In the genomic region with DNA sequence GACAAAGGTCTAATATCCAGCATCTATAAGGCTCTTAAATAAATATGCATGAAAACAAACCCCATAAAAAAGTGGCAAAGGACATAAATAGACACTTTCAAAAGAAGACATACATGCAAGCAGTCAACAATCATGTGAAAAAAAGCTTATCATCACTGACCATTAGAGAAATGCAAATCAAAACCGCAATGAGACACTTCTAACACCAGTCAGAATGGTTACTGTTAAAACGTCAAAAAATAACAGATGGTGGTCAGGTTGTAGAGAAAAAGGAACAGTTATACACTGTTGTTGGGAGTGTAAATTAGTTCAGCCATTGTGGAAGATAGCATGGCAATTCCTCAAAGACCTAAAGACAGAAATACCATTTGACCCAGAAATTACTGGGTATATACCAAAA, we compare ENCODE assay signal across 1 cellular context.
TF ChIP-seq lines count a peak whose summit lies in the region.

No MANE protein-coding gene starts in this region.

TF ChIP-seq in K562, 482 proteins besides CTCF, POLR2A, EP300 and RAD21 (continued from another document):
- TF ChIP-seq, protein P1, sequence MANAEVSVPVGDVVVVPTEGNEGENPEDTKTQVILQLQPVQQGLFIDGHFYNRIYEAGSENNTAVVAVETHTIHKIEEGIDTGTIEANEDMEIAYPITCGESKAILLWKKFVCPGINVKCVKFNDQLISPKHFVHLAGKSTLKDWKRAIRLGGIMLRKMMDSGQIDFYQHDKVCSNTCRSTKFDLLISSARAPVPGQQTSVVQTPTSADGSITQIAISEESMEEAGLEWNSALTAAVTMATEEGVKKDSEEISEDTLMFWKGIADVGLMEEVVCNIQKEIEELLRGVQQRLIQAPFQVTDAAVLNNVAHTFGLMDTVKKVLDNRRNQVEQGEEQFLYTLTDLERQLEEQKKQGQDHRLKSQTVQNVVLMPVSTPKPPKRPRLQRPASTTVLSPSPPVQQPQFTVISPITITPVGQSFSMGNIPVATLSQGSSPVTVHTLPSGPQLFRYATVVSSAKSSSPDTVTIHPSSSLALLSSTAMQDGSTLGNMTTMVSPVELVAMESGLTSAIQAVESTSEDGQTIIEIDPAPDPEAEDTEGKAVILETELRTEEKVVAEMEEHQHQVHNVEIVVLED (CRISPR knock-in tag; IDR thresholded peaks at IDR 0.05) = no peak
- TF ChIP-seq MAZ (CRISPR knock-in tag; conservative IDR thresholded peaks at IDR 0.05 in 1 of 2, IDR thresholded peaks at IDR 0.05 in 1 of 2) (no peak), PML (IDR thresholded peaks at IDR 0.05; ENCODE audit: low read length) (no peak), HLTF (IDR thresholded peaks at IDR 0.05) (no peak), ARNT (IDR thresholded peaks at IDR 0.05) (no peak), MAFG (tag; conservative IDR thresholded peaks at IDR 0.05) (no peak), HSF4 (CRISPR knock-in tag; IDR thresholded peaks at IDR 0.05; ENCODE audit: borderline replicate concordance) (no peak), KLF6 (CRISPR knock-in tag; IDR thresholded peaks at IDR 0.05; ENCODE audit: borderline replicate concordance) (no peak), DPF2 (IDR thresholded peaks at IDR 0.05) (no peak), SRSF9 (IDR thresholded peaks at IDR 0.05; ENCODE audit: borderline replicate concordance, low read depth, low read length) (no peak)
- TF ChIP-seq, protein P2, sequence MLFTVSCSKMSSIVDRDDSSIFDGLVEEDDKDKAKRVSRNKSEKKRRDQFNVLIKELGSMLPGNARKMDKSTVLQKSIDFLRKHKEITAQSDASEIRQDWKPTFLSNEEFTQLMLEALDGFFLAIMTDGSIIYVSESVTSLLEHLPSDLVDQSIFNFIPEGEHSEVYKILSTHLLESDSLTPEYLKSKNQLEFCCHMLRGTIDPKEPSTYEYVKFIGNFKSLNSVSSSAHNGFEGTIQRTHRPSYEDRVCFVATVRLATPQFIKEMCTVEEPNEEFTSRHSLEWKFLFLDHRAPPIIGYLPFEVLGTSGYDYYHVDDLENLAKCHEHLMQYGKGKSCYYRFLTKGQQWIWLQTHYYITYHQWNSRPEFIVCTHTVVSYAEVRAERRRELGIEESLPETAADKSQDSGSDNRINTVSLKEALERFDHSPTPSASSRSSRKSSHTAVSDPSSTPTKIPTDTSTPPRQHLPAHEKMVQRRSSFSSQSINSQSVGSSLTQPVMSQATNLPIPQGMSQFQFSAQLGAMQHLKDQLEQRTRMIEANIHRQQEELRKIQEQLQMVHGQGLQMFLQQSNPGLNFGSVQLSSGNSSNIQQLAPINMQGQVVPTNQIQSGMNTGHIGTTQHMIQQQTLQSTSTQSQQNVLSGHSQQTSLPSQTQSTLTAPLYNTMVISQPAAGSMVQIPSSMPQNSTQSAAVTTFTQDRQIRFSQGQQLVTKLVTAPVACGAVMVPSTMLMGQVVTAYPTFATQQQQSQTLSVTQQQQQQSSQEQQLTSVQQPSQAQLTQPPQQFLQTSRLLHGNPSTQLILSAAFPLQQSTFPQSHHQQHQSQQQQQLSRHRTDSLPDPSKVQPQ (CRISPR knock-in tag; IDR thresholded peaks at IDR 0.05; ENCODE audit: borderline replicate concordance) = no peak
- TF ChIP-seq, protein P3, sequence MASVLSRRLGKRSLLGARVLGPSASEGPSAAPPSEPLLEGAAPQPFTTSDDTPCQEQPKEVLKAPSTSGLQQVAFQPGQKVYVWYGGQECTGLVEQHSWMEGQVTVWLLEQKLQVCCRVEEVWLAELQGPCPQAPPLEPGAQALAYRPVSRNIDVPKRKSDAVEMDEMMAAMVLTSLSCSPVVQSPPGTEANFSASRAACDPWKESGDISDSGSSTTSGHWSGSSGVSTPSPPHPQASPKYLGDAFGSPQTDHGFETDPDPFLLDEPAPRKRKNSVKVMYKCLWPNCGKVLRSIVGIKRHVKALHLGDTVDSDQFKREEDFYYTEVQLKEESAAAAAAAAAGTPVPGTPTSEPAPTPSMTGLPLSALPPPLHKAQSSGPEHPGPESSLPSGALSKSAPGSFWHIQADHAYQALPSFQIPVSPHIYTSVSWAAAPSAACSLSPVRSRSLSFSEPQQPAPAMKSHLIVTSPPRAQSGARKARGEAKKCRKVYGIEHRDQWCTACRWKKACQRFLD (CRISPR knock-in tag; IDR thresholded peaks at IDR 0.05) = no peak
